Comparison of ENCODE assay signal across 25 cellular contexts in genomic region chr11:44876194-44876723, GRCh38.
"Had no signal": no experiment of that assay in that cellular context is flagged by ENCODE, and none has a peak within 500 bp of the region (broad histone marks: within the 10 kb centered on the region; RNA-seq: fewer than 3 reads in every experiment).

No MANE protein-coding gene starts in this region.

- H3K9me3 ChIP-seq: esophagus squamous epithelium, prostate gland, right atrium auricular region, sigmoid colon, testis, tibial artery had no signal

- H3K4me1 ChIP-seq: esophagus squamous epithelium, left lung, prostate gland, testis, tibial artery had no signal

- H3K4me3 ChIP-seq: coronary artery, esophagus squamous epithelium, heart right ventricle, left lung, prostate gland, right atrium auricular region, sigmoid colon, testis, tibial artery had no signal

- DNase-seq: effector memory CD8-positive, alpha-beta T cell; erythroblast; esophagus squamous epithelium; foreskin melanocyte; heart right ventricle; hippocampal formation; left cardiac atrium; left lung; mesenchymal stem cell; midbrain; naive thymus-derived CD4-positive, alpha-beta T cell; nucleus accumbens; sigmoid colon; stimulated activated CD4-positive, alpha-beta T cell treated with anti-CD3 and anti-CD28 coated beads, Interleukin-2, amount 100 ng/mL, for 24 hours; stimulated activated CD4-positive, alpha-beta T cell treated with anti-CD3 and anti-CD28 coated beads, Interleukin-4, amount 100 ng/mL, for 24 hours; stimulated activated naive CD8-positive, alpha-beta T cell treated with anti-CD3 and anti-CD28 coated beads, Interleukin-15, Interleukin-2, amounts not matched to agents 100 U/mL and 50 U/mL, for 24 hours; substantia nigra; testis; tibial artery had no signal

- H3K27ac ChIP-seq: coronary artery, esophagus squamous epithelium, left lung, prostate gland, right atrium auricular region, sigmoid colon, testis, tibial artery had no signal

- FAIRE-seq: endometrium, islet of Langerhans had no signal

- H3K36me3 ChIP-seq: esophagus squamous epithelium, left lung, prostate gland, right atrium auricular region, sigmoid colon, tibial artery had no signal

- ATAC-seq: effector memory CD8-positive, alpha-beta T cell; heart right ventricle; left cardiac atrium; left lung; naive thymus-derived CD4-positive, alpha-beta T cell; stimulated activated memory B cell treated with anti-CD40 and anti-IgM and Interleukin-4, amounts not matched to agents 10 μg/mL and 1 μg/mL and 100 μg/mL, for 72 hours; stimulated activated naive CD8-positive, alpha-beta T cell treated with anti-CD3 and anti-CD28 coated beads, Interleukin-15, Interleukin-2, amounts not matched to agents 100 U/mL and 50 U/mL, for 24 hours had no signal

- H3K27me3 ChIP-seq: heart right ventricle, right atrium auricular region, sigmoid colon, testis, tibial artery had no signal
